In the genomic region with DNA sequence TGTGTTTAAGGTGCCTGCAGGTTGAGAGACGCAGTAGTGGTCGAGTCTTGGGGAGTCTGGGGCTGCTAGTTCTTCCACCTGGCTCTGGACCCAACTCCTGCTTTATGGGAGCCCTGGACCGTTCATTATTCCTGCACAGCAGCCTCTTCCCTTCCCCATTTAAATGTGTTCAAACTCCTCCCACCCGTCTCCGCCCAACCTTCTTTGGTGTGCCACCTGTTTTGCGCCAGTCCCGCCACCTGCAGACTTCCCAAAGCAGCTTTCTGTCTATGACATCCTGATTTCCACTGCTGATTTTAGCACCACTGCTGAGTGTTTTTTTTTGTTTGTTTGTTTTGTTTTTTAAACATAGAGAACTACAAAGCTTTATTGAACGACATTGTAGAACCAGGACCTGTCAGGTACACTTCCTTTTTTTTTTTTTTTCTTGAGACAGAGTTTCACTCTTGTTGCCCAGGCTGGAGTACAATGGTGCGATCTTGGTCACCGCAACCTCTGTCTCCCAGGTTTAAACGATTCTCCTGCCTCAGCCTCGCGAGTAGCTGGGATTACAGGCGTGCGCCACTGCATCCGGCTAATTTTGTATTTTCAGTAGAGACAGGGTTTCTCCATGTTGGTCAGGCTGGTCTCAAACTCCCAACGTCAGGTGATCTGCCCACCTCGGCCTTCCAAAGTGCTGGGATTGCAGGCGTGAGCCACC, we compare ENCODE assay signal across 1 cellular context.
TF ChIP-seq lines count a peak whose summit lies in the region.

No MANE protein-coding gene starts in this region.

TF ChIP-seq in HCT116, 20 proteins besides CTCF, POLR2A, EP300 and RAD21:
- TF ChIP-seq ZBTB33 (IDR thresholded peaks at IDR 0.05; ENCODE audit: extremely low read depth, insufficient replicate concordance, low read length) (no peak), TCF7L2 (IDR thresholded peaks at IDR 0.05; ENCODE audit: borderline replicate concordance, extremely low read depth, insufficient read depth, insufficient read length) (peak; percentile 16)
